8 cellular contexts compared by ENCODE assay signal in genomic region chr20:49936153-49937022, GRCh38. TPM values are rescaled to one million over a fixed set of nuclear protein-coding genes. Genes with fewer than 3 reads are reported as not detected.
DNase-seq lines count a peak whose midpoint lies in the region; ATAC-seq and TF ChIP-seq lines count a peak whose summit lies in the region.

Gene RNF114, plus strand, starts transcription at chr20:49936397. Its CDS starts 16 bp downstream, at chr20:49936413.

- H3K9me3 ChIP-seq in Caco-2 (no peaks in the 10 kb centered on the region), esophagus (ENCODE audit: control insufficient read depth in 2 of 2, insufficient read depth in 1 of 2, low read depth in 1 of 2, low read length in 1 of 2) (no peaks in the 10 kb centered on the region), mucosa of stomach (ENCODE audit: control insufficient read depth, low read length) (no peaks in the 10 kb centered on the region)

- DNase-seq in Caco-2 = peak; percentile 94 to 98
- DNase-seq in activated T-cell treated with anti-CD3 and anti-CD28 coated beads, Interleukin-2, amount 50 U/mL, for 4 hours = peak; percentile 90
- DNase-seq in stimulated activated CD8-positive, alpha-beta memory T cell treated with anti-CD3 and anti-CD28 coated beads, Interleukin-4, amount 100 ng/mL, for 48 hours = peak; percentile 94

- ATAC-seq in GM21390 (IDR thresholded peaks at IDR 0.05; ENCODE audit: unreplicated experiment) = peak; percentile 72
- ATAC-seq in activated T-cell treated with anti-CD3 and anti-CD28 coated beads, Interleukin-2, amount 50 U/mL, for 4 hours = peak; percentile 94

- peaks cover 38% of the 10 kb centered on the region for H3K4me1 Mint-ChIP-seq in Caco-2 (ENCODE audit: low read depth, unreplicated experiment)
- peaks cover 49% of the 10 kb centered on the region for H3K4me1 Mint-ChIP-seq in activated T-cell treated with anti-CD3 and anti-CD28 coated beads, Interleukin-2, amount 50 U/mL, for 4 hours (ENCODE audit: low read depth)

- H3K36me3 ChIP-seq in Caco-2 (ENCODE audit: control insufficient read depth, insufficient read depth, low read length) (peaks cover 4% of the 10 kb centered on the region; the same call in 1 of the 2 replicates), esophagus (ENCODE audit: control insufficient read depth in 2 of 2, insufficient read depth in 2 of 2, low read length in 1 of 2) (peaks cover 0 to under 1% of the 10 kb centered on the region in 2 donors), mucosa of stomach (ENCODE audit: control insufficient read depth, insufficient read depth, low read length) (no peaks in the 10 kb centered on the region)

- H3K4me3 ChIP-seq in Caco-2 (ENCODE audit: low read depth, low read length) (peak within 1 kb of the TSS; percentile 87), esophagus (ENCODE audit: low read depth in 1 of 2, low read length in 2 of 2) (peak within 1 kb of the TSS; percentile 85 to 94), mucosa of stomach (ENCODE audit: low read length) (peak within 1 kb of the TSS; percentile 66)

- no peaks in the 10 kb centered on the region for H3K27me3 Mint-ChIP-seq in Caco-2 (ENCODE audit: insufficient read depth, unreplicated experiment)
- H3K27me3 Mint-ChIP-seq in activated T-cell treated with anti-CD3 and anti-CD28 coated beads, Interleukin-2, amount 50 U/mL, for 4 hours (ENCODE audit: low read depth) = no peaks in the 10 kb centered on the region

- intact Hi-C loops in Caco-2 (cut with micrococcal nuclease; ENCODE audit: unreplicated experiment) = loop anchor here (1.0 to 2.0 kb wide), 2 partner anchors 20 to 40 kb away; no protein-coding TSS in a partner anchor

- POLR2A ChIA-PET in Caco-2 (lab: Charles Lee) = interaction anchor here (0.5 to 4.4 kb wide), 13 partner anchors 9 to 994 kb away, joined by 3 to 123 read pairs (median 4); partner anchors contain the start of gene SPATA2

- H3K27me3 ChIP-seq in Caco-2 (replicated peaks; ENCODE audit: control insufficient read depth, insufficient read depth, low read length) = no peaks in the 10 kb centered on the region
- H3K27me3 ChIP-seq in esophagus (ENCODE audit: control insufficient read depth in 1 of 2, insufficient read depth in 2 of 2, low read length in 2 of 2) = no peaks in the 10 kb centered on the region
- H3K27me3 ChIP-seq in mucosa of stomach (ENCODE audit: control insufficient read depth, insufficient read depth, low read length) = no peaks in the 10 kb centered on the region

- peak within 1 kb of the TSS; percentile 93 for H3K4me3 Mint-ChIP-seq in Caco-2 (ENCODE audit: unreplicated experiment)
- peak within 1 kb of the TSS; percentile 96 for H3K4me3 Mint-ChIP-seq in activated T-cell treated with anti-CD3 and anti-CD28 coated beads, Interleukin-2, amount 50 U/mL, for 4 hours

- peak within 1 kb of the TSS; percentile 97 for H3K9ac ChIP-seq in mucosa of stomach (ENCODE audit: low read length)

- WGBS in esophagus, 2 donors = 0% methylated on average over 74 to 79 of the region's 79 CpGs

- CTCF ChIA-PET in Caco-2 (lab: Charles Lee) = interaction anchor here (0.9 to 3.7 kb wide), 8 partner anchors 9 to 326 kb away, joined by 3 to 33 read pairs (median 7); partner anchors contain the start of gene SPATA2

- TF ChIP-seq CTCF in Caco-2 (IDR thresholded peaks at IDR 0.05; ENCODE audit: insufficient read depth in 1 of 2, low read depth in 1 of 2, low read length in 1 of 2, severe bottlenecking in 1 of 2, unreplicated experiment in 1 of 2) = peak in 1 of 2 experiments; percentile 11

- TF ChIP-seq EP300 in Ishikawa (IDR thresholded peaks at IDR 0.05; ENCODE audit: borderline replicate concordance) = no peak; the same call in 1 of the 2 replicates

- BruUV-seq in Caco-2 (replicated peaks; lab: Mats Ljungman, UMichigan) = no TSS peak

- H3K9me3 Mint-ChIP-seq in Caco-2 (ENCODE audit: unreplicated experiment) = no peaks in the 10 kb centered on the region
- H3K9me3 Mint-ChIP-seq in activated T-cell treated with anti-CD3 and anti-CD28 coated beads, Interleukin-2, amount 50 U/mL, for 4 hours = no peaks in the 10 kb centered on the region

- H3K4me1 ChIP-seq in Caco-2 (peaks cover 32% of the 10 kb centered on the region), esophagus (ENCODE audit: control insufficient read depth in 2 of 2, insufficient read depth in 2 of 2, low read length in 1 of 2) (peaks cover 12 to 14% of the 10 kb centered on the region in 2 donors), mucosa of stomach (ENCODE audit: control insufficient read depth, insufficient read depth, low read length) (peaks cover 26% of the 10 kb centered on the region)

- peak within 1 kb of the TSS; percentile 81 to 88 for H3K27ac ChIP-seq in esophagus (ENCODE audit: low read depth in 2 of 2, low read length in 1 of 2)

- no peak for TF ChIP-seq RAD21 in Ishikawa (IDR thresholded peaks at IDR 0.05; ENCODE audit: low read depth)

- H3K27ac Mint-ChIP-seq in Caco-2 (ENCODE audit: unreplicated experiment) = peak within 1 kb of the TSS; percentile 91

- peaks cover 46% of the 10 kb centered on the region for H3K36me3 Mint-ChIP-seq in Caco-2 (ENCODE audit: insufficient read depth, unreplicated experiment)
- H3K36me3 Mint-ChIP-seq in activated T-cell treated with anti-CD3 and anti-CD28 coated beads, Interleukin-2, amount 50 U/mL, for 4 hours (ENCODE audit: insufficient read depth) = peaks cover 7% of the 10 kb centered on the region

TF ChIP-seq in Ishikawa, 13 proteins besides CTCF, POLR2A, EP300 and RAD21 (continues in another document):
- peak; percentile 61 for TF ChIP-seq CEBPB (IDR thresholded peaks at IDR 0.05)
- no peak for TF ChIP-seq REST (IDR thresholded peaks at IDR 0.05; ENCODE audit: low read depth)
- TF ChIP-seq FOXM1 (IDR thresholded peaks at IDR 0.05; ENCODE audit: borderline replicate concordance, low read depth) = 0 out of 2 replicates have a peak, but pooled peaks have one; percentile 7
- no peak for TF ChIP-seq ZBTB7A (IDR thresholded peaks at IDR 0.05; ENCODE audit: low read depth)
- TF ChIP-seq TEAD4 (IDR thresholded peaks at IDR 0.05) = no peak; the same call in 1 of the 2 replicates
- TF ChIP-seq TAF1 (IDR thresholded peaks at IDR 0.05; ENCODE audit: low read depth) = peak; percentile 88

TF ChIP-seq in PFSK-1, 5 proteins besides CTCF, POLR2A, EP300 and RAD21:
- TF ChIP-seq REST (IDR thresholded peaks at IDR 0.05; ENCODE audit: insufficient read depth in 1 of 2, low read depth in 2 of 2, low read length in 2 of 2) (peak in 1 of 2 experiments; percentile 44; a peak in 2 of 4 replicates), SIN3A (IDR thresholded peaks at IDR 0.05; ENCODE audit: borderline replicate concordance, insufficient read depth, low read length) (no peak), TAF1 (IDR thresholded peaks at IDR 0.05; ENCODE audit: borderline replicate concordance, insufficient read depth, low read length) (peak; percentile 84; the same call in 1 of the 2 replicates), FOXP2 (optimal IDR thresholded peaks at IDR 0.05; ENCODE audit: borderline replicate concordance, extremely low read depth, extremely low read length, insufficient read depth) (peak; percentile 72), POLR2AphosphoS5 (IDR thresholded peaks at IDR 0.05; ENCODE audit: low read depth, low read length) (peak; percentile 86)

RNA-seq across cellular contexts. Expression of gene RNF114, which starts in this region (rescaled TPM):
- total RNA-seq in Caco-2 (2022) = 146 and 154 TPM in 2 replicates
- 111 TPM for polyA plus RNA-seq in PFSK-1 (2012; ENCODE audit: insufficient read length, low read depth)
- total RNA-seq in activated T-cell treated with anti-CD3 and anti-CD28 coated beads, Interleukin-2, amount 50 U/mL, for 4 hours = 10 to 100 TPM; 71.1 to 81.9 (median 77.5) TPM
- 10 to 100 TPM; 21.0 to 30.3 TPM for polyA plus RNA-seq in esophagus

Comparison
In these comparisons a context has a peak if more than half of its experiments do, and no peak if none do; other contexts are left out.
1. Peak in every context shown above with its lines: DNase-seq, ATAC-seq, H3K4me3 ChIP-seq and H3K27ac ChIP-seq.